In genomic region chr2:224276251-224276650, GRCh38 we compare ENCODE assay signal across 34 cellular contexts.
"Had no signal": no experiment of that assay in that cellular context is flagged by ENCODE, and none has a peak within 500 bp of the region (broad histone marks: within the 10 kb centered on the region; RNA-seq: fewer than 3 reads in every experiment).

No MANE protein-coding gene starts in this region.

- H3K4me3 ChIP-seq: MG63 had no signal

- H3K9me3 ChIP-seq: MG63 had no signal

- H3K36me3 ChIP-seq: MG63 had no signal

- DNase-seq: Karpas-422, Kasumi-1, MG63, MM.1S, MV-4-11, NCI-H1048, NCI-H1092, NCI-H1092 treated with DMSO at 0.1 percent for 48 hours, NCI-H1105, NCI-H1105 treated with DMSO at 0.1 percent for 48 hours, NCI-H1417, NCI-H1417 treated with DMSO at 0.1 percent for 48 hours, NCI-H1436, NCI-H1436 treated with DMSO at 0.1 percent for 48 hours, NCI-H146, NCI-H1694, NCI-H1694 treated with DMSO at 0.1 percent for 48 hours, NCI-H187, NCI-H187 treated with DMSO at 0.1 percent for 48 hours, NCI-H1930, NCI-H2029, NCI-H2029 treated with DMSO at 0.1 percent for 48 hours, NCI-H2081, NCI-H2081 treated with DMSO at 0.1 percent for 48 hours, NCI-H2107, NCI-H2171, NCI-H2171 treated with DMSO at 0.1 percent for 48 hours, NCI-H2227 treated with DMSO at 0.1 percent for 48 hours, NCI-H226, NCI-H345, NCI-H446, NCI-H446 treated with DMSO at 0.1 percent for 48 hours, NCI-H510A, NCI-H510A treated with DMSO at 0.1 percent for 48 hours had no signal

- H3K27me3 ChIP-seq: MG63 had no signal
